ENCODE assay signal across 23 cellular contexts in genomic region chr13:46202956-46203355, GRCh38. TPM values are rescaled to one million over a fixed set of nuclear protein-coding genes. Genes with fewer than 3 reads are reported as not detected.
DNase-seq lines count a peak whose midpoint lies in the region; ATAC-seq and TF ChIP-seq lines count a peak whose summit lies in the region.
"Had no signal": no experiment of that assay in that cellular context is flagged by ENCODE, and none has a peak within 500 bp of the region (broad histone marks: within the 10 kb centered on the region; RNA-seq: fewer than 3 reads in every experiment).

No MANE protein-coding gene starts in this region.

- no peaks in the 10 kb centered on the region for H3K9me3 ChIP-seq in CD8-positive, alpha-beta T cell (ENCODE audit: low read length)
- no peaks in the 10 kb centered on the region for H3K9me3 ChIP-seq in SK-N-MC (ENCODE audit: low read depth, low read length)
- H3K9me3 ChIP-seq: Caco-2, HAP-1 had no signal

- no peak for TF ChIP-seq CTCF in CD8-positive, alpha-beta T cell (IDR thresholded peaks at IDR 0.05)

- H3K4me3 Mint-ChIP-seq in T-helper 2 cell treated with Interferon-gamma antibody and Interleukin-4, amounts not matched to agents 5 μg/mL and 100 μg/mL, for 36 hours: peak overlapping the region; percentile 1
- H3K4me3 Mint-ChIP-seq in CD8-positive, alpha-beta T cell: no peak overlapping the region
- H3K4me3 Mint-ChIP-seq: GM23338 had no signal

- H3K4me1 Mint-ChIP-seq in T-helper 2 cell treated with Interferon-gamma antibody and Interleukin-4, amounts not matched to agents 5 μg/mL and 100 μg/mL, for 36 hours (ENCODE audit: low read depth): peaks cover 55% of the 10 kb centered on the region
- H3K4me1 Mint-ChIP-seq in CD8-positive, alpha-beta T cell (ENCODE audit: low read depth): peaks cover 48% of the 10 kb centered on the region

- CTCF ChIA-PET in CD8-positive, alpha-beta T cell (lab: Charles Lee): interaction anchor here (0.7 to 3.7 kb wide), 12 partner anchors 8 to 118 kb away, joined by 3 to 10 read pairs (median 5); no protein-coding TSS in a partner anchor

- no peaks in the 10 kb centered on the region for H3K36me3 ChIP-seq in CD8-positive, alpha-beta T cell (ENCODE audit: insufficient read depth, low read length)
- no peaks in the 10 kb centered on the region for H3K36me3 ChIP-seq in SK-N-MC (ENCODE audit: insufficient read depth, low read length)
- H3K36me3 ChIP-seq: HAP-1 had no signal

- no peak overlapping the region for H3K27ac Mint-ChIP-seq in T-helper 2 cell treated with Interferon-gamma antibody and Interleukin-4, amounts not matched to agents 5 μg/mL and 100 μg/mL, for 36 hours
- H3K27ac Mint-ChIP-seq in CD8-positive, alpha-beta T cell: peak overlapping the region; percentile 34
- H3K27ac Mint-ChIP-seq: GM23338 had no signal

- intact Hi-C loops in CD8-positive, alpha-beta T cell (cut with DNase I, micrococcal nuclease): no loop called here

- H3K27ac ChIP-seq in CD8-positive, alpha-beta T cell (ENCODE audit: low read depth, low read length): no peak overlapping the region
- H3K27ac ChIP-seq in SK-N-MC: peak overlapping the region; percentile 47; the same call in 1 of the 2 replicates
- H3K27ac ChIP-seq: 22Rv1, C4-2B had no signal

- H3K9me3 Mint-ChIP-seq in T-helper 2 cell treated with Interferon-gamma antibody and Interleukin-4, amounts not matched to agents 5 μg/mL and 100 μg/mL, for 36 hours: no peaks in the 10 kb centered on the region
- H3K9me3 Mint-ChIP-seq in CD8-positive, alpha-beta T cell: no peaks in the 10 kb centered on the region
- H3K9me3 Mint-ChIP-seq: GM23338 had no signal

- POLR2A ChIA-PET in CD8-positive, alpha-beta T cell (lab: Charles Lee): interaction anchor here (1.1 to 2.3 kb wide), 8 partner anchors 8 to 35 kb away, joined by 3 to 11 read pairs (median 4); partner anchors contain the start of genes LCP1 and LRRC63

- no peak overlapping the region for H3K9ac ChIP-seq in SK-N-MC (ENCODE audit: insufficient read length)

- H3K36me3 Mint-ChIP-seq in T-helper 2 cell treated with Interferon-gamma antibody and Interleukin-4, amounts not matched to agents 5 μg/mL and 100 μg/mL, for 36 hours (ENCODE audit: low read depth): no peaks in the 10 kb centered on the region
- no peaks in the 10 kb centered on the region for H3K36me3 Mint-ChIP-seq in CD8-positive, alpha-beta T cell

- peaks cover 36% of the 10 kb centered on the region for H3K4me1 ChIP-seq in CD8-positive, alpha-beta T cell (ENCODE audit: insufficient read depth, low read length)
- H3K4me1 ChIP-seq: Caco-2, HAP-1 had no signal

- H3K27me3 ChIP-seq in CD8-positive, alpha-beta T cell (ENCODE audit: insufficient read depth, low read length): no peaks in the 10 kb centered on the region

- no peaks in the 10 kb centered on the region for H3K27me3 Mint-ChIP-seq in T-helper 2 cell treated with Interferon-gamma antibody and Interleukin-4, amounts not matched to agents 5 μg/mL and 100 μg/mL, for 36 hours (ENCODE audit: low read depth)
- H3K27me3 Mint-ChIP-seq in CD8-positive, alpha-beta T cell (ENCODE audit: low read depth): no peaks in the 10 kb centered on the region

- DNase-seq in T-helper 2 cell treated with Interferon-gamma antibody and Interleukin-4, amounts not matched to agents 5 μg/mL and 100 μg/mL, for 36 hours (ENCODE audit: low spot score): no peak
- no peak for DNase-seq in T-helper 2 cell
- no peak for DNase-seq in CD8-positive, alpha-beta T cell
- no peak for DNase-seq in SK-N-MC (ENCODE audit: low read depth, low spot score)
- peak; percentile 21 for DNase-seq in left kidney (ENCODE audit: low read depth, low spot score)
- DNase-seq in KG1 (lab: John Stamatoyannopoulos, UW): no peak
- DNase-seq in NCI-H1105 (lab: John Stamatoyannopoulos, UW): no peak
- DNase-seq in SKM-1 (lab: John Stamatoyannopoulos, UW; ENCODE audit: unreplicated experiment): no peak
- DNase-seq: Caco-2; DMS 273 treated with DMSO at 0.1 percent for 48 hours; DMS79 treated with DMSO at 0.1 percent for 48 hours; NCI-H1105 treated with DMSO at 0.1 percent for 48 hours; NCI-H2029 treated with DMSO at 0.1 percent for 48 hours; NCI-H345; NCI-H524; NCI-H774; NK-92 treated with Interleukin-12 subunit alpha and Interleukin-12 subunit beta, amount 100 ng/mL, for 24 hours; SIG-M5 had no signal

- H3K4me3 ChIP-seq in CD8-positive, alpha-beta T cell (ENCODE audit: low read depth, low read length): no peak overlapping the region
- H3K4me3 ChIP-seq in SK-N-MC: no peak overlapping the region
- H3K4me3 ChIP-seq: GM12878, GM23338, HAP-1 had no signal

- ATAC-seq in CD8-positive, alpha-beta T cell: no peak
- ATAC-seq: GM23338 had no signal

RNA-seq across cellular contexts. Expression of gene LRRC63, which starts 8.8 kb away (rescaled TPM):
- under 1 TPM; 0.22 to 0.31 TPM for total RNA-seq in CD8-positive, alpha-beta T cell
- total RNA-seq: Caco-2, GM23338 had no signal

RNA-seq across cellular contexts. Expression of gene LCP1, which starts 21.0 kb away (rescaled TPM):
- 100 to 1,000 TPM; 241 to 252 TPM for total RNA-seq in CD8-positive, alpha-beta T cell
